In genomic region chr10:31887850-31888249, GRCh38 we compare ENCODE assay signal across 30 cellular contexts. TPM values are rescaled to one million over a fixed set of nuclear protein-coding genes. Genes with fewer than 3 reads are reported as not detected.
A peak's percentile ranks its signal among the peaks of the same experiment; 100 is the strongest.
DNase-seq lines count a peak whose midpoint lies in the region; ATAC-seq, FAIRE-seq and TF ChIP-seq lines count a peak whose summit lies in the region.
"Had no signal": no experiment of that assay in that cellular context is flagged by ENCODE, and none has a peak within 500 bp of the region (broad histone marks: within the 10 kb centered on the region; RNA-seq: fewer than 3 reads in every experiment).

No MANE protein-coding gene starts in this region.

- WGBS in ovary, 3 donors: 97 to 99% (median 97%) methylated on average over 7 of the region's 7 CpGs

- H3K27ac ChIP-seq in astrocyte (ENCODE audit: low read depth, low read length) (no peak overlapping the region), ovary (no peak overlapping the region)
- H3K27ac ChIP-seq: 22Rv1, C4-2B had no signal

- H3K27ac Mint-ChIP-seq in activated T-cell treated with anti-CD3 and anti-CD28 coated beads, Interleukin-2, amount 50 U/mL, for 72 hours: peak overlapping the region; percentile 77
- peak overlapping the region; percentile 54 for H3K27ac Mint-ChIP-seq in astrocyte (ENCODE audit: unreplicated experiment)
- H3K27ac Mint-ChIP-seq in stimulated activated naive B cell treated with anti-CD40 and anti-IgM and Interleukin-4, amounts not matched to agents 10 μg/mL and 1 μg/mL and 100 μg/mL, for 72 hours: peak overlapping the region; percentile 73
- H3K27ac Mint-ChIP-seq: activated naive CD4-positive, alpha-beta T cell treated with anti-CD3 and anti-CD28 coated beads for 36 hours; activated T-helper 1 cell treated with anti-CD3 and anti-CD28 coated beads, Interleukin-12 subunit alpha, Interleukin-12 subunit beta, Interleukin-2, Interleukin-4 antibody, amounts not matched to agents 30 ng/mL and 10 ng/mL and 1 ng/mL, durations not matched to agents 14 hours and 24 hours and 36 hours; memory B cell had no signal

- FAIRE-seq in astrocyte (lab: Jason Lieb, UNC): peak; percentile 34
- FAIRE-seq: bronchial epithelial cell, urothelium cell line had no signal

- DNase-seq in activated T-cell treated with anti-CD3 and anti-CD28 coated beads, Interleukin-2, amount 50 U/mL, for 72 hours: no peak
- DNase-seq in activated T-cell treated with anti-CD3 and anti-CD28 coated beads for 4 hours: no peak
- no peak for DNase-seq in astrocyte (ENCODE audit: low read depth)
- peak; percentile 54 for DNase-seq in myocyte (ENCODE audit: low read depth)
- DNase-seq in stimulated activated naive B cell treated with anti-CD40 and anti-IgM and Interleukin-4, amounts not matched to agents 10 μg/mL and 1 μg/mL and 100 μg/mL, for 72 hours: no peak
- DNase-seq in ovary: no peak
- no peak for DNase-seq in NCI-H774 (lab: John Stamatoyannopoulos, UW)
- DNase-seq: activated CD4-positive, alpha-beta T cell treated with anti-CD3 and anti-CD28 coated beads, Interleukin-2, amount 50 U/mL, for 48 hours; activated naive CD4-positive, alpha-beta T cell treated with anti-CD3 and anti-CD28 coated beads for 36 hours; DND-41; GOT3; hippocampal formation; Karpas-422; naive B cell; NCI-H1436 treated with DMSO at 0.1 percent for 48 hours; NCI-H2081 treated with DMSO at 0.1 percent for 48 hours; NCI-H226; occipital lobe; SHP77; stimulated activated naive CD4-positive, alpha-beta T cell; T-helper 2 cell had no signal

- H3K27me3 ChIP-seq in astrocyte (ENCODE audit: insufficient read depth, low read length) (no peaks in the 10 kb centered on the region), ovary (no peaks in the 10 kb centered on the region)
- H3K27me3 ChIP-seq: suprapubic skin had no signal

- H3K36me3 ChIP-seq in astrocyte (ENCODE audit: insufficient read depth, low read length) (no peaks in the 10 kb centered on the region), ovary (no peaks in the 10 kb centered on the region)
- H3K36me3 ChIP-seq: suprapubic skin had no signal

- peaks cover 9% of the 10 kb centered on the region for H3K4me1 Mint-ChIP-seq in activated T-cell treated with anti-CD3 and anti-CD28 coated beads, Interleukin-2, amount 50 U/mL, for 72 hours (ENCODE audit: low read depth)
- peaks cover 17% of the 10 kb centered on the region for H3K4me1 Mint-ChIP-seq in astrocyte (ENCODE audit: low read depth, unreplicated experiment)
- peaks cover 26 to 50% of the 10 kb centered on the region in 2 donors for H3K4me1 Mint-ChIP-seq in stimulated activated naive B cell treated with anti-CD40 and anti-IgM and Interleukin-4, amounts not matched to agents 10 μg/mL and 1 μg/mL and 100 μg/mL, for 72 hours

- no peak for TF ChIP-seq EP300 in ovary (IDR thresholded peaks at IDR 0.05)

- no peak for TF ChIP-seq POLR2A in ovary (IDR thresholded peaks at IDR 0.05)

- H3K4me1 ChIP-seq in astrocyte (ENCODE audit: insufficient read depth, low read length): no peaks in the 10 kb centered on the region
- H3K4me1 ChIP-seq in ovary (ENCODE audit: insufficient read depth): peaks cover 2% of the 10 kb centered on the region

- no peaks in the 10 kb centered on the region for H3K9me3 Mint-ChIP-seq in activated T-cell treated with anti-CD3 and anti-CD28 coated beads, Interleukin-2, amount 50 U/mL, for 72 hours
- peaks cover 6% of the 10 kb centered on the region for H3K9me3 Mint-ChIP-seq in astrocyte (ENCODE audit: unreplicated experiment)
- no peaks in the 10 kb centered on the region for H3K9me3 Mint-ChIP-seq in stimulated activated naive B cell treated with anti-CD40 and anti-IgM and Interleukin-4, amounts not matched to agents 10 μg/mL and 1 μg/mL and 100 μg/mL, for 72 hours
- H3K9me3 Mint-ChIP-seq: memory B cell had no signal

- intact Hi-C loops in ovary (cut with DNase I): no loop called here

- H2AFZ ChIP-seq in astrocyte (ENCODE audit: low read depth, low read length): no peak overlapping the region

- no peaks in the 10 kb centered on the region for H3K27me3 Mint-ChIP-seq in activated T-cell treated with anti-CD3 and anti-CD28 coated beads, Interleukin-2, amount 50 U/mL, for 72 hours (ENCODE audit: low read depth)
- no peaks in the 10 kb centered on the region for H3K27me3 Mint-ChIP-seq in astrocyte (ENCODE audit: low read depth, unreplicated experiment)
- no peaks in the 10 kb centered on the region for H3K27me3 Mint-ChIP-seq in stimulated activated naive B cell treated with anti-CD40 and anti-IgM and Interleukin-4, amounts not matched to agents 10 μg/mL and 1 μg/mL and 100 μg/mL, for 72 hours
- H3K27me3 Mint-ChIP-seq: memory B cell, naive B cell had no signal

- TF ChIP-seq CTCF in astrocyte (IDR thresholded peaks at IDR 0.05; ENCODE audit: insufficient read depth, low read depth, low read length) (no peak), ovary (IDR thresholded peaks at IDR 0.05) (no peak)

- no peak overlapping the region for H3K4me2 ChIP-seq in astrocyte (ENCODE audit: low read length)

- no peaks in the 10 kb centered on the region for H3K36me3 Mint-ChIP-seq in activated T-cell treated with anti-CD3 and anti-CD28 coated beads, Interleukin-2, amount 50 U/mL, for 72 hours (ENCODE audit: insufficient read depth in 2 of 2)
- peaks cover 12% of the 10 kb centered on the region for H3K36me3 Mint-ChIP-seq in astrocyte (ENCODE audit: low read depth, unreplicated experiment)
- H3K36me3 Mint-ChIP-seq in stimulated activated naive B cell treated with anti-CD40 and anti-IgM and Interleukin-4, amounts not matched to agents 10 μg/mL and 1 μg/mL and 100 μg/mL, for 72 hours: peaks cover 2 to 20% of the 10 kb centered on the region in 2 donors

- H3K4me3 Mint-ChIP-seq in activated T-cell treated with anti-CD3 and anti-CD28 coated beads, Interleukin-2, amount 50 U/mL, for 72 hours: no peak overlapping the region
- H3K4me3 Mint-ChIP-seq in astrocyte (ENCODE audit: unreplicated experiment): no peak overlapping the region
- no peak overlapping the region for H3K4me3 Mint-ChIP-seq in stimulated activated naive B cell treated with anti-CD40 and anti-IgM and Interleukin-4, amounts not matched to agents 10 μg/mL and 1 μg/mL and 100 μg/mL, for 72 hours
- H3K4me3 Mint-ChIP-seq: activated naive CD4-positive, alpha-beta T cell treated with anti-CD3 and anti-CD28 coated beads for 36 hours; activated T-helper 1 cell treated with anti-CD3 and anti-CD28 coated beads, Interleukin-12 subunit alpha, Interleukin-12 subunit beta, Interleukin-2, Interleukin-4 antibody, amounts not matched to agents 30 ng/mL and 10 ng/mL and 1 ng/mL, durations not matched to agents 14 hours and 24 hours and 36 hours; memory B cell; naive B cell had no signal

- no peaks in the 10 kb centered on the region for H3K9me3 ChIP-seq in astrocyte (ENCODE audit: insufficient read depth, low read depth, low read length)
- no peaks in the 10 kb centered on the region for H3K9me3 ChIP-seq in ovary
- H3K9me3 ChIP-seq: suprapubic skin had no signal

- H3K9ac ChIP-seq in astrocyte (ENCODE audit: low read length): no peak overlapping the region

- H3K79me2 ChIP-seq in astrocyte (ENCODE audit: insufficient read depth, low read length): peaks cover 43% of the 10 kb centered on the region

- ATAC-seq in activated T-cell treated with anti-CD3 and anti-CD28 coated beads, Interleukin-2, amount 50 U/mL, for 72 hours (replicated peaks in 1 of 2): no peak
- no peak for ATAC-seq in stimulated activated naive B cell treated with anti-CD40 and anti-IgM and Interleukin-4, amounts not matched to agents 10 μg/mL and 1 μg/mL and 100 μg/mL, for 72 hours (replicated peaks)
- ATAC-seq in GM21619 (IDR thresholded peaks at IDR 0.05; ENCODE audit: unreplicated experiment): no peak
- ATAC-seq: activated CD4-positive, CD25-positive, alpha-beta regulatory T cell treated with anti-CD3 and anti-CD28 coated beads, Interleukin-2, amount 50 U/mL, for 24 hours had no signal

- peaks cover 17% of the 10 kb centered on the region for H4K20me1 ChIP-seq in astrocyte (ENCODE audit: insufficient read depth, low read length)

- H3K4me3 ChIP-seq in astrocyte (ENCODE audit: insufficient read depth, low read depth, low read length) (no peak overlapping the region), ovary (no peak overlapping the region)
- H3K4me3 ChIP-seq: suprapubic skin had no signal

RNA-seq across cellular contexts. Expression of gene ARHGAP12, which starts 40.8 kb away (rescaled TPM):
- 1 to 10 TPM; 5.2 to 5.6 TPM for total RNA-seq in activated T-cell treated with anti-CD3 and anti-CD28 coated beads, Interleukin-2, amount 50 U/mL, for 72 hours
- total RNA-seq in astrocyte (21.3 and 24.9 TPM in 2 replicates), myocyte (81.9 and 82.2 TPM in 2 replicates), ovary (10 to 100 TPM; 23.0 to 60.6 (median 35.7) TPM)
- 16.5 TPM for polyA plus RNA-seq in myocyte (2012)
- 10 to 100 TPM; 13.9 to 17.7 TPM for polyA plus RNA-seq in ovary
